Comparison of ENCODE assay signal across 9 cellular contexts in genomic region chr4:10164877-10165283, GRCh38. TPM values are rescaled to one million over a fixed set of nuclear protein-coding genes. Genes with fewer than 3 reads are reported as not detected.
DNase-seq lines count a peak whose midpoint lies in the region; ATAC-seq and TF ChIP-seq lines count a peak whose summit lies in the region.
"Had no signal": no experiment of that assay in that cellular context is flagged by ENCODE, and none has a peak within 500 bp of the region (broad histone marks: within the 10 kb centered on the region; RNA-seq: fewer than 3 reads in every experiment).

No MANE protein-coding gene starts in this region.

- CTCF ChIA-PET in activated naive CD4-positive, alpha-beta T cell treated with anti-CD3 and anti-CD28 coated beads, Interleukin-2, amount 10 ng/mL, durations not matched to agents 7 days and 5 days (lab: Charles Lee): interaction anchor here (0.9 to 10.1 kb wide), 16 partner anchors 8 to 384 kb away, joined by 3 to 163 read pairs (median 6); partner anchors contain the start of gene ZNF518B

- peaks cover 38% of the 10 kb centered on the region for H3K4me1 Mint-ChIP-seq in activated naive CD4-positive, alpha-beta T cell treated with anti-CD3 and anti-CD28 coated beads, Interleukin-2, amount 10 ng/mL, durations not matched to agents 7 days and 5 days
- H3K4me1 Mint-ChIP-seq in chondrocyte (ENCODE audit: low read depth): peaks cover 8% of the 10 kb centered on the region

- DNase-seq in activated naive CD4-positive, alpha-beta T cell treated with anti-CD3 and anti-CD28 coated beads, Interleukin-2, amount 10 ng/mL, durations not matched to agents 7 days and 5 days: peak; percentile 35
- no peak for DNase-seq in activated naive CD4-positive, alpha-beta T cell treated with Interleukin-2 at 50 U/mL for 16 hours
- DNase-seq in NCI-H2081 (lab: John Stamatoyannopoulos, UW) (peak; percentile 28 to 44), chondrocyte (ENCODE audit: low spot score) (no peak), lung microvascular endothelial cell (ENCODE audit: low read depth in 2 of 2) (peak; percentile 62 to 66), NCI-H2107 treated with DMSO at 0.1 percent for 48 hours (lab: John Stamatoyannopoulos, UW; ENCODE audit: unreplicated experiment) (no peak)

- no peak overlapping the region for H3K4me3 Mint-ChIP-seq in activated naive CD4-positive, alpha-beta T cell treated with anti-CD3 and anti-CD28 coated beads, Interleukin-2, amount 10 ng/mL, durations not matched to agents 7 days and 5 days
- no peak overlapping the region for H3K4me3 Mint-ChIP-seq in chondrocyte (ENCODE audit: unreplicated experiment)
- H3K4me3 Mint-ChIP-seq: activated naive CD8-positive, alpha-beta T cell had no signal

- ATAC-seq in HG02981 (IDR thresholded peaks at IDR 0.05; ENCODE audit: unreplicated experiment): no peak
- no peak for ATAC-seq in HG02763 (IDR thresholded peaks at IDR 0.05; ENCODE audit: unreplicated experiment)

- H3K27me3 Mint-ChIP-seq in activated naive CD4-positive, alpha-beta T cell treated with anti-CD3 and anti-CD28 coated beads, Interleukin-2, amount 10 ng/mL, durations not matched to agents 7 days and 5 days: peaks cover 8% of the 10 kb centered on the region
- H3K27me3 Mint-ChIP-seq in chondrocyte (ENCODE audit: low read depth): peaks cover 24% of the 10 kb centered on the region
- H3K27me3 Mint-ChIP-seq: activated naive CD8-positive, alpha-beta T cell had no signal

- peak; percentile 82 for TF ChIP-seq CTCF in chondrocyte (IDR thresholded peaks at IDR 0.05)

- H3K27ac Mint-ChIP-seq in activated naive CD4-positive, alpha-beta T cell treated with anti-CD3 and anti-CD28 coated beads, Interleukin-2, amount 10 ng/mL, durations not matched to agents 7 days and 5 days: no peak overlapping the region
- no peak overlapping the region for H3K27ac Mint-ChIP-seq in chondrocyte (ENCODE audit: unreplicated experiment)
- H3K27ac Mint-ChIP-seq: activated naive CD8-positive, alpha-beta T cell had no signal

- H3K9me3 Mint-ChIP-seq in activated naive CD4-positive, alpha-beta T cell treated with anti-CD3 and anti-CD28 coated beads, Interleukin-2, amount 10 ng/mL, durations not matched to agents 7 days and 5 days: no peaks in the 10 kb centered on the region
- no peaks in the 10 kb centered on the region for H3K9me3 Mint-ChIP-seq in chondrocyte (ENCODE audit: low read depth)

- no peaks in the 10 kb centered on the region for H3K36me3 Mint-ChIP-seq in activated naive CD4-positive, alpha-beta T cell treated with anti-CD3 and anti-CD28 coated beads, Interleukin-2, amount 10 ng/mL, durations not matched to agents 7 days and 5 days
- H3K36me3 Mint-ChIP-seq in chondrocyte (ENCODE audit: low read depth): no peaks in the 10 kb centered on the region
- H3K36me3 Mint-ChIP-seq: activated naive CD8-positive, alpha-beta T cell had no signal

RNA-seq across cellular contexts. Expression of gene WDR1, which starts 48.3 kb away (rescaled TPM):
- 312 to 483 TPM (median 462 TPM) in 3 replicates for total RNA-seq in chondrocyte
- 264 and 314 TPM in 2 replicates for total RNA-seq in lung microvascular endothelial cell

Comparison
In these comparisons a context has a peak if more than half of its experiments do, and no peak if none do; other contexts are left out.
1. DNase-seq: peak in activated naive CD4-positive, alpha-beta T cell treated with anti-CD3 and anti-CD28 coated beads, Interleukin-2, amount 10 ng/mL, durations not matched to agents 7 days and 5 days (single experiment), NCI-H2081 (2 of 2) and lung microvascular endothelial cell (2 of 2); none in activated naive CD4-positive, alpha-beta T cell treated with Interleukin-2 at 50 U/mL for 16 hours (single experiment), chondrocyte (single experiment) and NCI-H2107 treated with DMSO at 0.1 percent for 48 hours (single experiment).